ENCODE assay signal across 1 cellular context in genomic region chr15:69462493-69463181, GRCh38.
A peak's percentile ranks its signal among the peaks of the same experiment; 100 is the strongest.
TF ChIP-seq lines count a peak whose summit lies in the region.

No MANE protein-coding gene starts in this region.

TF ChIP-seq in HepG2, 621 proteins besides CTCF, POLR2A, EP300 and RAD21 (continued from another document and continues in another):
- TF ChIP-seq TFDP2 (CRISPR knock-in tag; IDR thresholded peaks at IDR 0.05) (peak; percentile 73), CSRNP2 (CRISPR knock-in tag; conservative IDR thresholded peaks at IDR 0.05; ENCODE audit: low read depth) (no peak), MTA1 (CRISPR knock-in tag; IDR thresholded peaks at IDR 0.05; ENCODE audit: borderline replicate concordance) (no peak), TERF1 (CRISPR knock-in tag; IDR thresholded peaks at IDR 0.05) (no peak), DZIP1 (CRISPR knock-in tag; IDR thresholded peaks at IDR 0.05) (no peak), GLI4 (CRISPR knock-in tag; IDR thresholded peaks at IDR 0.05; ENCODE audit: borderline replicate concordance) (no peak), ZNF430 (CRISPR knock-in tag; IDR thresholded peaks at IDR 0.05) (0 out of 2 replicates have a peak, but pooled peaks have one; percentile 9), CERS6 (CRISPR knock-in tag; IDR thresholded peaks at IDR 0.05) (no peak), U2AF2 (IDR thresholded peaks at IDR 0.05; ENCODE audit: low read depth, low read length) (no peak), KLF15 (CRISPR knock-in tag; IDR thresholded peaks at IDR 0.05; ENCODE audit: borderline replicate concordance) (no peak), WIZ (CRISPR knock-in tag; IDR thresholded peaks at IDR 0.05) (no peak), MAX (IDR thresholded peaks at IDR 0.05) (peak; percentile 31), DRAP1 (CRISPR knock-in tag; IDR thresholded peaks at IDR 0.05) (peak; percentile 80; the same call in 1 of the 2 replicates), ETV5 (CRISPR knock-in tag; IDR thresholded peaks at IDR 0.05; ENCODE audit: borderline replicate concordance) (no peak), MED8 (CRISPR knock-in tag; IDR thresholded peaks at IDR 0.05; ENCODE audit: insufficient replicate concordance) (no peak), GTF2F1 (IDR thresholded peaks at IDR 0.05; ENCODE audit: low read length) (no peak), ZNF800 (CRISPR knock-in tag; IDR thresholded peaks at IDR 0.05) (peak; percentile 72), KDM1A (CRISPR knock-in tag; IDR thresholded peaks at IDR 0.05) (0 out of 2 replicates have a peak, but pooled peaks have one; percentile 26), NCOA5 (CRISPR knock-in tag; IDR thresholded peaks at IDR 0.05) (no peak), SALL1 (CRISPR knock-in tag; IDR thresholded peaks at IDR 0.05) (peak; percentile 59), ZNF777 (CRISPR knock-in tag; IDR thresholded peaks at IDR 0.05) (peak; percentile 71; the same call in 1 of the 2 replicates), ZNF550 (CRISPR knock-in tag; IDR thresholded peaks at IDR 0.05; ENCODE audit: borderline replicate concordance) (no peak), ZFP36L2 (CRISPR knock-in tag; IDR thresholded peaks at IDR 0.05) (no peak), TCF7L2 (IDR thresholded peaks at IDR 0.05; ENCODE audit: low read depth, low read length) (no peak), PLSCR1 (CRISPR knock-in tag; IDR thresholded peaks at IDR 0.05; ENCODE audit: borderline replicate concordance) (no peak), BATF2 (CRISPR knock-in tag; IDR thresholded peaks at IDR 0.05) (no peak), ZNF24 (IDR thresholded peaks at IDR 0.05) (no peak), DR1 (CRISPR knock-in tag; IDR thresholded peaks at IDR 0.05) (peak; percentile 15; the same call in 1 of the 2 replicates), IKZF4 (CRISPR knock-in tag; IDR thresholded peaks at IDR 0.05; ENCODE audit: borderline replicate concordance, low read depth, not compliant biosample characterization) (no peak), ZSCAN31 (CRISPR knock-in tag; IDR thresholded peaks at IDR 0.05; ENCODE audit: low read depth) (peak; percentile 83; the same call in 1 of the 2 replicates), SATB2 (CRISPR knock-in tag; IDR thresholded peaks at IDR 0.05) (no peak), KLF13 (CRISPR knock-in tag; IDR thresholded peaks at IDR 0.05) (no peak), ZNF260 (CRISPR knock-in tag; IDR thresholded peaks at IDR 0.05; ENCODE audit: borderline replicate concordance, low read depth) (no peak), HNRNPLL (IDR thresholded peaks at IDR 0.05; ENCODE audit: low read depth, low read length, poor library complexity, severe bottlenecking) (peak; percentile 86), IRF1 (CRISPR knock-in tag; IDR thresholded peaks at IDR 0.05; ENCODE audit: low read depth) (no peak), ZNF816 (CRISPR knock-in tag; IDR thresholded peaks at IDR 0.05; ENCODE audit: borderline replicate concordance) (no peak), PAX8 (CRISPR knock-in tag; IDR thresholded peaks at IDR 0.05; ENCODE audit: borderline replicate concordance) (0 out of 2 replicates have a peak, but pooled peaks have one; percentile 53), STAG1 (CRISPR knock-in tag; IDR thresholded peaks at IDR 0.05) (0 out of 2 replicates have a peak, but pooled peaks have one; percentile 7), ZNF543 (CRISPR knock-in tag; IDR thresholded peaks at IDR 0.05) (0 out of 2 replicates have a peak, but pooled peaks have one; percentile 10), MED13 (CRISPR knock-in tag; IDR thresholded peaks at IDR 0.05) (0 out of 2 replicates have a peak, but pooled peaks have one; percentile 46), NFKB2 (CRISPR knock-in tag; IDR thresholded peaks at IDR 0.05; ENCODE audit: borderline replicate concordance) (peak; percentile 84), ZNF276 (CRISPR knock-in tag; IDR thresholded peaks at IDR 0.05; ENCODE audit: low read depth) (no peak), ZNF362 (CRISPR knock-in tag; IDR thresholded peaks at IDR 0.05; ENCODE audit: borderline replicate concordance) (no peak), HBP1 (CRISPR knock-in tag; IDR thresholded peaks at IDR 0.05; ENCODE audit: low read depth) (no peak), ZBTB42 (CRISPR knock-in tag; IDR thresholded peaks at IDR 0.05) (no peak), MBNL3 (CRISPR knock-in tag; conservative IDR thresholded peaks at IDR 0.05) (no peak), ZNF333 (CRISPR knock-in tag; IDR thresholded peaks at IDR 0.05; ENCODE audit: borderline replicate concordance) (no peak), CENPX (CRISPR knock-in tag; IDR thresholded peaks at IDR 0.05) (no peak)
